8 cellular contexts compared by ENCODE assay signal in the genomic region with DNA sequence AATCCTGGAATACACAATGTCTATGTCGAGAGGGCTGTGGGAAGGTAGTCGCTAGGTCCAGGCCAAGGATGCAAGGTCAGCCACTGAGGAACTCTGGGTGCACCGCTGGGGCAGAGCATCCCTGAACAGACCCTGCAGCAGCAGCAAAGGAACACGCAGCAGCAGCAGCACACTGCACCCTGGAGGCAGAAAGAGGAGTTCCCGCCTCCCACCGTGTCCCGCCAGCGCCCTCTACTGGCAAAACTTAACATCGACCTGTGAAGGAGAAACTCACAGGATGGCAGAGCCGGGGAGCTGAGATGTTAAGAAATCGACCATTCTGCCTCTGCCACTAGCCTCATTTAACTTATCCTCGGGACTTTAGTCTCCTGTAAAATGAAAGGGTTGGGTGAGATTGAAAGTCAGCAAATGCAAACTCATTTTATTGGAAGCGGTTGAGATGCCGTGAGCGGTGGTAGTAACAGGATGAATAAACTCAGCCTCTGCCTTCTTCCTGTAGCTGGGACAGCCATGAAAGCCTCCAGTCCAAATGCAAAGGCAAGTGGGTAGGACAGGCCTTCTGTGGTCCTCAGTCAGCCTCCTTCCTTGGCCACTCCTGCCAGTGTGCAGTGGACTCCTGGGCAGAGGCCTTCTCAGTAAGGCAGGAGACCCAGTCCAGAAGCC. TPM values are rescaled to one million over a fixed set of nuclear protein-coding genes. Genes with fewer than 3 reads are reported as not detected.
DNase-seq lines count a peak whose midpoint lies in the region; ATAC-seq, FAIRE-seq and TF ChIP-seq lines count a peak whose summit lies in the region.

No MANE protein-coding gene starts in this region.

- H3K9me2 ChIP-seq in GM23248 (ENCODE audit: insufficient read depth) (no peaks in the 10 kb centered on the region), Loucy (replicated peaks; ENCODE audit: low read depth, low read length) (no peaks in the 10 kb centered on the region)

- no peak overlapping the region for H3K4me2 ChIP-seq in GM23248 (ENCODE audit: unreplicated experiment)
- no peak overlapping the region for H3K4me2 ChIP-seq in Loucy (ENCODE audit: low read depth, low read length, poor library complexity, severe bottlenecking)

- TF ChIP-seq POLR2A in upper lobe of left lung (IDR thresholded peaks at IDR 0.05) = no peak

- no peaks in the 10 kb centered on the region for H3K79me2 ChIP-seq in GM23248 (ENCODE audit: insufficient read depth)
- no peaks in the 10 kb centered on the region for H3K79me2 ChIP-seq in Loucy (ENCODE audit: insufficient read depth, low read length)

- no peak for TF ChIP-seq EP300 in upper lobe of left lung (IDR thresholded peaks at IDR 0.05)

- H3K4me3 ChIP-seq in GM23248 = no peak overlapping the region
- H3K4me3 ChIP-seq in Loucy (ENCODE audit: low read length, poor library complexity, severe bottlenecking) = no peak overlapping the region
- no peak overlapping the region for H3K4me3 ChIP-seq in bronchial epithelial cell (ENCODE audit: low read depth, low read length)
- no peak overlapping the region for H3K4me3 ChIP-seq in lung
- H3K4me3 ChIP-seq in upper lobe of left lung = no peak overlapping the region

- peak; percentile 47 for FAIRE-seq in bronchial epithelial cell (lab: Jason Lieb, UNC)

- H4K20me1 ChIP-seq in GM23248 (ENCODE audit: insufficient read depth) (no peaks in the 10 kb centered on the region), Loucy (ENCODE audit: insufficient read depth, low read length, poor library complexity, severe bottlenecking) (no peaks in the 10 kb centered on the region)

- H3K9ac ChIP-seq in GM23248 = no peak overlapping the region
- H3K9ac ChIP-seq in Loucy (ENCODE audit: low read depth, low read length, poor library complexity, severe bottlenecking) = no peak overlapping the region

- no peak for ATAC-seq in lung (ENCODE audit: insufficient read depth, low FRiP score)
- ATAC-seq in upper lobe of left lung (ENCODE audit: low FRiP score in 2 of 2) = peak in 1 of 2 donors; percentile 45

- H3F3A ChIP-seq in GM23248 (ENCODE audit: insufficient read depth) (no peaks in the 10 kb centered on the region), Loucy (ENCODE audit: low read depth) (no peaks in the 10 kb centered on the region)

- H3K27ac ChIP-seq in GM23248 (no peak overlapping the region), lung (ENCODE audit: low read depth in 1 of 2, low read length in 1 of 2) (no peak overlapping the region), upper lobe of left lung (no peak overlapping the region)

- H3K9me3 ChIP-seq in GM23248 (ENCODE audit: low read depth) (no peaks in the 10 kb centered on the region), Loucy (ENCODE audit: insufficient read depth, low read depth, low read length) (no peaks in the 10 kb centered on the region), lung (ENCODE audit: control insufficient read depth in 2 of 2, insufficient read depth in 1 of 2, low read length in 1 of 2) (peaks cover 0 to 12% of the 10 kb centered on the region in 2 donors), upper lobe of left lung (peaks cover 0 to 5% (median 2%) of the 10 kb centered on the region in 4 donors)

- in situ Hi-C loops in GM23248 (cut with MboI) = loop anchor here (10.0 kb wide), 1 partner anchor 242 kb away; no protein-coding TSS in a partner anchor

- WGBS in GM23248 (ENCODE audit: low coverage in 1 of 2, low lambda C conversion rate in 2 of 2, missing lambda C conversion rate in 2 of 2), 2 experiments = 30 to 33% methylated on average over 14 to 15 of the region's 15 CpGs
- 48 to 53% methylated on average over 15 of the region's 15 CpGs for WGBS in lung, 2 donors
- WGBS in upper lobe of left lung, 2 donors = 49 to 55% methylated on average over 12 to 15 of the region's 15 CpGs

- no peak overlapping the region for H2AFZ ChIP-seq in GM23248
- H2AFZ ChIP-seq in Loucy (ENCODE audit: low read length) = peak overlapping the region; percentile 78; the same call in 1 of the 2 replicates

- no peaks in the 10 kb centered on the region for H3K4me1 ChIP-seq in GM23248 (ENCODE audit: insufficient read depth)
- no peaks in the 10 kb centered on the region for H3K4me1 ChIP-seq in Loucy (ENCODE audit: insufficient read depth, low read length, poor library complexity, severe bottlenecking)
- no peaks in the 10 kb centered on the region for H3K4me1 ChIP-seq in lung (ENCODE audit: control insufficient read depth in 2 of 2, insufficient read depth in 2 of 2, low read length in 2 of 2)
- H3K4me1 ChIP-seq in upper lobe of left lung = no peaks in the 10 kb centered on the region

- TF ChIP-seq CTCF in Loucy (conservative IDR thresholded peaks at IDR 0.05; ENCODE audit: low read length) = peak; percentile 100
- TF ChIP-seq CTCF in bronchial epithelial cell (IDR thresholded peaks at IDR 0.05; ENCODE audit: insufficient read depth, low read length, severe bottlenecking) = peak; percentile 100
- TF ChIP-seq CTCF in lung (IDR thresholded peaks at IDR 0.05; ENCODE audit: control extremely low read depth, extremely low read depth) = peak; percentile 13
- TF ChIP-seq CTCF in upper lobe of left lung (IDR thresholded peaks at IDR 0.05) = peak in 4 of 6 experiments; percentile 29 to 57 (median 49)

- peak; percentile 9 for DNase-seq in NCI-H345 (lab: John Stamatoyannopoulos, UW)
- no peak for DNase-seq in NCI-H345 treated with DMSO at 0.1 percent for 48 hours (lab: John Stamatoyannopoulos, UW; ENCODE audit: unreplicated experiment)
- DNase-seq in GM23248 = peak; percentile 70
- DNase-seq in SKM-1 (lab: John Stamatoyannopoulos, UW; ENCODE audit: unreplicated experiment) = peak; percentile 17
- DNase-seq in bronchial epithelial cell (ENCODE audit: low read depth) = peak; percentile 45
- DNase-seq in lung (ENCODE audit: low spot score) = peak; percentile 38
- DNase-seq in upper lobe of left lung = peak in 1 of 2 donors; percentile 41

- H3K36me3 ChIP-seq in GM23248 (ENCODE audit: low read depth) = no peaks in the 10 kb centered on the region
- H3K36me3 ChIP-seq in Loucy (ENCODE audit: insufficient read depth, low read length) = no peaks in the 10 kb centered on the region
- H3K36me3 ChIP-seq in bronchial epithelial cell (ENCODE audit: control insufficient read depth, insufficient read depth, low read length) = no peaks in the 10 kb centered on the region
- no peaks in the 10 kb centered on the region for H3K36me3 ChIP-seq in lung (ENCODE audit: control insufficient read depth in 2 of 2, insufficient read depth in 2 of 2, low read length in 2 of 2)
- H3K36me3 ChIP-seq in upper lobe of left lung = no peaks in the 10 kb centered on the region

- 0 out of 2 replicates have a peak, but pooled peaks cover 9% of the 10 kb centered on the region for H3K27me3 ChIP-seq in GM23248 (replicated peaks; ENCODE audit: insufficient read depth)
- no peaks in the 10 kb centered on the region for H3K27me3 ChIP-seq in Loucy (ENCODE audit: insufficient read depth, low read length, poor library complexity, severe bottlenecking)
- no peaks in the 10 kb centered on the region for H3K27me3 ChIP-seq in bronchial epithelial cell (ENCODE audit: control insufficient read depth, insufficient read depth, low read length)
- H3K27me3 ChIP-seq in lung (ENCODE audit: control insufficient read depth, insufficient read depth) = no peaks in the 10 kb centered on the region
- H3K27me3 ChIP-seq in upper lobe of left lung = no peaks in the 10 kb centered on the region

RNA-seq across cellular contexts. Expression of gene STAB2, which starts 45.6 kb away (rescaled TPM):
- not detected in 2 replicates for total RNA-seq in GM23248 (2014; rRNA removed; shearing (Covaris generic))
- polyA plus RNA-seq in GM23248 (2016; fragmentation: Nextera tagmentation; extraction: Ambion mirVana) (not detected in 2 replicates), lung (under 1 TPM; 0.06 to 0.26 TPM)
- total RNA-seq in bronchial epithelial cell (not detected in 2 replicates), lung (10 to 100 TPM in 1 of 2 donors, under 1 TPM in 1; 0.61 to 10.0 TPM), upper lobe of left lung (1 to 10 TPM in 1 of 6 donors, under 1 TPM in 4, not detected in 1; 0.10 to 2.4 (median 0.22) TPM)

Comparison
In these comparisons a context has a peak if more than half of its experiments do, and no peak if none do; other contexts are left out.
1. CTCF ChIP-seq: peak in every context shown above with its lines; median percentile 100 in Loucy; 100 in bronchial epithelial cell; 49 in upper lobe of left lung; 13 in lung.